Comparison of ENCODE assay signal across 35 cellular contexts in the genomic region with DNA sequence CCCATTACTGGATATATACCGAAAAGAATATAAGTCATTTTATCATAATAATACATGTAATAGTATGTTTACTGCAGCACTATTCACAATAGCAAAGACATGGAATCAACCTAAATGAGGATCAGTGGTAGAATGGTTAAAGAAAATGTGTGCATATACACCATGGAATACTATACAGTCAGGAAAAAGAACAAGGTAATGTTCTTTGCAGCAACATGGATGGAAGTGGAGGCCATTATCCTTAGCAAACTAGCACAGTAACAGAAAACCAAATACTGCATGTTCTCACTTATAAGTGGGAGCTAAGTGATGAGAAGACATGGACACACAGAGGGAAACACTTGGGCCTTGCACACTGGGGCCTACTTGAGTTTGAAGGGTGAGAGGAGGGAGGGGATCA.
"Had no signal": no experiment of that assay in that cellular context is flagged by ENCODE, and none has a peak within 500 bp of the region (broad histone marks: within the 10 kb centered on the region; RNA-seq: fewer than 3 reads in every experiment).

No MANE protein-coding gene starts in this region.

- H3K27me3 ChIP-seq: MG63 had no signal

- H3K36me3 ChIP-seq: MG63 had no signal

- DNase-seq: Karpas-422, Kasumi-1, MG63, MM.1S, MV-4-11, NCI-H1048, NCI-H1092, NCI-H1092 treated with DMSO at 0.1 percent for 48 hours, NCI-H1105, NCI-H1105 treated with DMSO at 0.1 percent for 48 hours, NCI-H1417, NCI-H1417 treated with DMSO at 0.1 percent for 48 hours, NCI-H1436, NCI-H1436 treated with DMSO at 0.1 percent for 48 hours, NCI-H146, NCI-H1694, NCI-H1694 treated with DMSO at 0.1 percent for 48 hours, NCI-H187, NCI-H187 treated with DMSO at 0.1 percent for 48 hours, NCI-H1930, NCI-H2029, NCI-H2029 treated with DMSO at 0.1 percent for 48 hours, NCI-H2081, NCI-H2081 treated with DMSO at 0.1 percent for 48 hours, NCI-H2107, NCI-H2171, NCI-H2171 treated with DMSO at 0.1 percent for 48 hours, NCI-H2227 treated with DMSO at 0.1 percent for 48 hours, NCI-H226, NCI-H345, NCI-H446, NCI-H446 treated with DMSO at 0.1 percent for 48 hours, NCI-H510A, NCI-H524, NCI-H524 treated with DMSO at 0.1 percent for 48 hours had no signal

- H3K4me3 ChIP-seq: MG63 had no signal

- H3K9me3 ChIP-seq: MG63 had no signal
